ENCODE assay signal across 12 cellular contexts in genomic region chr3:72550582-72551262, GRCh38.
DNase-seq lines count a peak whose midpoint lies in the region; ATAC-seq and TF ChIP-seq lines count a peak whose summit lies in the region.
"Had no signal": no experiment of that assay in that cellular context is flagged by ENCODE, and none has a peak within 500 bp of the region (broad histone marks: within the 10 kb centered on the region; RNA-seq: fewer than 3 reads in every experiment).

No MANE protein-coding gene starts in this region.

- no peaks in the 10 kb centered on the region for H3K27me3 Mint-ChIP-seq in CD4-positive, CD25-positive, alpha-beta regulatory T cell
- peaks cover 0 to 3% of the 10 kb centered on the region in 2 donors for H3K27me3 Mint-ChIP-seq in CD8-positive, alpha-beta memory T cell

- peaks cover 0 to under 1% (median 0%) of the 10 kb centered on the region in 7 donors for H3K9me3 Mint-ChIP-seq in CD4-positive, CD25-positive, alpha-beta regulatory T cell
- H3K9me3 Mint-ChIP-seq in CD8-positive, alpha-beta memory T cell, result peaks cover 0 to 2% (median 0%) of the 10 kb centered on the region in 5 donors

- POLR2A ChIA-PET in CD8-positive, alpha-beta memory T cell (lab: Charles Lee), result no interaction called here

- H3K36me3 ChIP-seq in CD4-positive, CD25-positive, alpha-beta regulatory T cell (ENCODE audit: control insufficient read depth, insufficient read depth, low read length), result no peaks in the 10 kb centered on the region
- H3K36me3 ChIP-seq in CD8-positive, alpha-beta memory T cell (ENCODE audit: insufficient read depth, low read length), result no peaks in the 10 kb centered on the region

- no peak for TF ChIP-seq CTCF in choroid plexus epithelial cell (conservative IDR thresholded peaks at IDR 0.05; ENCODE audit: low read depth, low read length)

- no peak for DNase-seq in CD4-positive, CD25-positive, alpha-beta regulatory T cell
- no peak for DNase-seq in CD8-positive, alpha-beta memory T cell
- DNase-seq in choroid plexus epithelial cell (ENCODE audit: low read depth) (peak; percentile 14), SHP77 (lab: John Stamatoyannopoulos, UW) (no peak), NCI-H2227 treated with DMSO at 0.1 percent for 48 hours (lab: John Stamatoyannopoulos, UW) (no peak), NCI-H226 (no peak)
- DNase-seq: body of pancreas, dorsolateral prefrontal cortex, kidney, RPMI8226 had no signal

- H3K27ac Mint-ChIP-seq in CD4-positive, CD25-positive, alpha-beta regulatory T cell, result peak overlapping the region in 2 of 3 donors; percentile 62 to 91
- H3K27ac Mint-ChIP-seq in CD8-positive, alpha-beta memory T cell, result peak overlapping the region in 2 of 8 donors; percentile 32 to 47

- H3K9me3 ChIP-seq in CD4-positive, CD25-positive, alpha-beta regulatory T cell (ENCODE audit: control insufficient read depth in 2 of 2, low read length in 2 of 2), result no peaks in the 10 kb centered on the region
- no peaks in the 10 kb centered on the region for H3K9me3 ChIP-seq in CD8-positive, alpha-beta memory T cell (ENCODE audit: low read length)
- H3K9me3 ChIP-seq: body of pancreas had no signal

- H3K4me3 ChIP-seq in CD4-positive, CD25-positive, alpha-beta regulatory T cell (ENCODE audit: low read depth, low read length), result no peak overlapping the region
- no peak overlapping the region for H3K4me3 ChIP-seq in CD8-positive, alpha-beta memory T cell (ENCODE audit: low read length)
- no peak overlapping the region for H3K4me3 ChIP-seq in choroid plexus epithelial cell (ENCODE audit: low read depth, low read length)
- H3K4me3 ChIP-seq: body of pancreas, dorsolateral prefrontal cortex had no signal

- CTCF ChIA-PET in CD8-positive, alpha-beta memory T cell (lab: Charles Lee), result no interaction called here

- H3K27me3 ChIP-seq in CD4-positive, CD25-positive, alpha-beta regulatory T cell (ENCODE audit: control insufficient read depth, insufficient read depth, low read length), result no peaks in the 10 kb centered on the region
- no peaks in the 10 kb centered on the region for H3K27me3 ChIP-seq in CD8-positive, alpha-beta memory T cell (ENCODE audit: insufficient read depth, low read length, poor library complexity, severe bottlenecking)
- H3K27me3 ChIP-seq: body of pancreas, dorsolateral prefrontal cortex had no signal

- H3K27ac ChIP-seq in CD4-positive, CD25-positive, alpha-beta regulatory T cell (ENCODE audit: insufficient read depth, low read length, poor library complexity, severe bottlenecking), result no peak overlapping the region
- no peak overlapping the region for H3K27ac ChIP-seq in CD8-positive, alpha-beta memory T cell (ENCODE audit: low read depth, low read length)
- H3K27ac ChIP-seq: body of pancreas, dorsolateral prefrontal cortex had no signal

- H3K4me1 Mint-ChIP-seq in CD4-positive, CD25-positive, alpha-beta regulatory T cell, result peaks cover 0 to 19% (median 7%) of the 10 kb centered on the region in 4 donors
- H3K4me1 Mint-ChIP-seq in CD8-positive, alpha-beta memory T cell, result peaks cover 10 to 18% (median 16%) of the 10 kb centered on the region in 3 donors

- peak overlapping the region in 2 of 4 donors; percentile 65 to 79 for H3K4me3 Mint-ChIP-seq in CD4-positive, CD25-positive, alpha-beta regulatory T cell
- H3K4me3 Mint-ChIP-seq in CD8-positive, alpha-beta memory T cell, result peak overlapping the region in 4 of 7 donors; percentile 44 to 76 (median 68)

- no peaks in the 10 kb centered on the region for H3K36me3 Mint-ChIP-seq in CD4-positive, CD25-positive, alpha-beta regulatory T cell
- peaks cover 0 to 2% (median 0%) of the 10 kb centered on the region in 3 donors for H3K36me3 Mint-ChIP-seq in CD8-positive, alpha-beta memory T cell

- no peak for ATAC-seq in CD4-positive, CD25-positive, alpha-beta regulatory T cell (ENCODE audit: low read depth in 2 of 2)
- peak; percentile 71 for ATAC-seq in HG02884 (IDR thresholded peaks at IDR 0.05; ENCODE audit: unreplicated experiment)
- ATAC-seq: activated CD4-positive, CD25-positive, alpha-beta regulatory T cell treated with anti-CD3 and anti-CD28 coated beads, Interleukin-2, amount 50 U/mL, for 24 hours; body of pancreas had no signal

- H3K4me1 ChIP-seq in CD4-positive, CD25-positive, alpha-beta regulatory T cell (ENCODE audit: control insufficient read depth, insufficient read depth, low read length, poor library complexity, severe bottlenecking), result no peaks in the 10 kb centered on the region
- peaks cover 10% of the 10 kb centered on the region for H3K4me1 ChIP-seq in CD8-positive, alpha-beta memory T cell (ENCODE audit: insufficient read depth, low read length)
- H3K4me1 ChIP-seq: body of pancreas had no signal
